11 cellular contexts compared by ENCODE assay signal in genomic region chr3:69999191-70000027, GRCh38. TPM values are rescaled to one million over a fixed set of nuclear protein-coding genes. Genes with fewer than 3 reads are reported as not detected.
A peak's percentile ranks its signal among the peaks of the same experiment; 100 is the strongest.
DNase-seq lines count a peak whose midpoint lies in the region; ATAC-seq and TF ChIP-seq lines count a peak whose summit lies in the region.
"Had no signal": no experiment of that assay in that cellular context is flagged by ENCODE, and none has a peak within 500 bp of the region (broad histone marks: within the 10 kb centered on the region; RNA-seq: fewer than 3 reads in every experiment).

Gene SAMMSON, plus strand, starts transcription at chr3:69999733.

- H3K27me3 ChIP-seq in endodermal cell (ENCODE audit: control insufficient read depth, insufficient read depth, low read length, poor library complexity, severe bottlenecking) = no peaks in the 10 kb centered on the region

- H3K36me3 Mint-ChIP-seq in Calu3 (ENCODE audit: insufficient read depth, unreplicated experiment) (peaks cover 8% of the 10 kb centered on the region), endodermal cell (ENCODE audit: low read depth) (no peaks in the 10 kb centered on the region), osteocyte (ENCODE audit: unreplicated experiment) (no peaks in the 10 kb centered on the region)

- no peaks in the 10 kb centered on the region for H3K9me3 ChIP-seq in endodermal cell (ENCODE audit: control insufficient read depth, low read length)

- ATAC-seq in GM19463 (IDR thresholded peaks at IDR 0.05; ENCODE audit: unreplicated experiment) = no peak

- no peak for TF ChIP-seq CTCF in Calu3 (IDR thresholded peaks at IDR 0.05; ENCODE audit: unreplicated experiment)
- no peak for TF ChIP-seq CTCF in endodermal cell (conservative IDR thresholded peaks at IDR 0.05)
- TF ChIP-seq CTCF in osteocyte (IDR thresholded peaks at IDR 0.05) = no peak

- intact Hi-C loops in Calu3 (cut with micrococcal nuclease; ENCODE audit: unreplicated experiment) = no loop called here

- H3K9ac ChIP-seq in endodermal cell (ENCODE audit: extremely low read depth, low read length, poor library complexity, severe bottlenecking) = no peak within 1 kb of the TSS

- 94 to 100% methylated on average over 12 to 28 of the region's 28 CpGs for WGBS in endodermal cell (ENCODE audit: insufficient coverage in 1 of 2, insufficient read length in 1 of 2), 2 experiments

- no peak within 1 kb of the TSS for H3K4me3 ChIP-seq in endodermal cell (ENCODE audit: low read length)

- peak within 1 kb of the TSS; percentile 83 for H3K27ac Mint-ChIP-seq in Calu3 (ENCODE audit: unreplicated experiment)
- H3K27ac Mint-ChIP-seq in endodermal cell = no peak within 1 kb of the TSS
- H3K27ac Mint-ChIP-seq in osteocyte (ENCODE audit: unreplicated experiment) = peak within 1 kb of the TSS; percentile 82

- no peaks in the 10 kb centered on the region for H3K4me1 ChIP-seq in endodermal cell (ENCODE audit: control insufficient read depth, insufficient read depth, low read length)

- CTCF ChIA-PET in Calu3 (lab: Charles Lee) = interaction anchor here (1.4 kb wide), 1 partner anchor 17 kb away, joined by 3 read pairs; no protein-coding TSS in a partner anchor

- DNase-seq in Calu3 (no peak), NOMO-1 treated with dmso at 0.1 percent for 144 hours (lab: John Stamatoyannopoulos, UW; ENCODE audit: unreplicated experiment) (peak; percentile 93), endodermal cell (peak; percentile 50), osteocyte (ENCODE audit: extremely low spot score, unreplicated experiment) (no peak), glomerular visceral epithelial cell (ENCODE audit: extremely low spot score) (no peak), LoVo (ENCODE audit: low spot score) (no peak)
- no peak for DNase-seq in stimulated activated CD4-positive, alpha-beta T cell treated with anti-CD3 and anti-CD28 coated beads, Interleukin-2, amount 100 ng/mL, for 48 hours
- DNase-seq: activated CD4-positive, alpha-beta T cell treated with anti-CD3 and anti-CD28 coated beads for 4 hours; glutamatergic neuron; NCI-H1048 had no signal

- H3K4me3 Mint-ChIP-seq in Calu3 (ENCODE audit: low read depth, unreplicated experiment) = peak within 1 kb of the TSS; percentile 62
- no peak within 1 kb of the TSS for H3K4me3 Mint-ChIP-seq in endodermal cell
- H3K4me3 Mint-ChIP-seq in osteocyte (ENCODE audit: unreplicated experiment) = peak within 1 kb of the TSS; percentile 50

- H3K27me3 Mint-ChIP-seq in Calu3 (ENCODE audit: unreplicated experiment) = no peaks in the 10 kb centered on the region
- no peaks in the 10 kb centered on the region for H3K27me3 Mint-ChIP-seq in endodermal cell (ENCODE audit: insufficient read depth)
- H3K27me3 Mint-ChIP-seq in osteocyte (ENCODE audit: unreplicated experiment) = no peaks in the 10 kb centered on the region

- H3K36me3 ChIP-seq in endodermal cell (ENCODE audit: control insufficient read depth, insufficient read depth, low read length) = no peaks in the 10 kb centered on the region

- peaks cover 16% of the 10 kb centered on the region for H3K4me1 Mint-ChIP-seq in Calu3 (ENCODE audit: low read depth, unreplicated experiment)
- H3K4me1 Mint-ChIP-seq in endodermal cell = no peaks in the 10 kb centered on the region
- peaks cover 32% of the 10 kb centered on the region for H3K4me1 Mint-ChIP-seq in osteocyte (ENCODE audit: unreplicated experiment)

- H3K9me3 Mint-ChIP-seq in Calu3 (ENCODE audit: low read depth, unreplicated experiment) (peaks cover 2% of the 10 kb centered on the region), endodermal cell (no peaks in the 10 kb centered on the region), osteocyte (ENCODE audit: unreplicated experiment) (no peaks in the 10 kb centered on the region)

- no TSS peak for BruUV-seq in Calu3 (replicated peaks; lab: Mats Ljungman, UMichigan)

- H3K27ac ChIP-seq in endodermal cell (ENCODE audit: low read depth, low read length) = peak within 1 kb of the TSS; percentile 81

RNA-seq across cellular contexts. Expression of gene SAMMSON, which starts in this region (rescaled TPM):
- total RNA-seq in Calu3 (2022) (not detected in 2 replicates), endodermal cell (under 1 TPM in 1 of 2 donors, not detected in 1; 0.42 TPM), osteocyte (not detected in 2 replicates)
- polyA plus RNA-seq in endodermal cell (2013, experiment 1 of 2) = not detected
- polyA plus RNA-seq in endodermal cell (2013, experiment 2 of 2) = not detected

Comparison
In these comparisons a context has a peak if more than half of its experiments do, and no peak if none do; other contexts are left out.
1. Peak in DNase-seq and H3K27ac ChIP-seq in endodermal cell; RNA of the gene not detected or under 1 TPM.